ENCODE assay signal across 18 cellular contexts in genomic region chr1:1602941-1603506, GRCh38. TPM values are rescaled to one million over a fixed set of nuclear protein-coding genes. Genes with fewer than 3 reads are reported as not detected.
DNase-seq lines count a peak whose midpoint lies in the region; ATAC-seq, FAIRE-seq and TF ChIP-seq lines count a peak whose summit lies in the region.
"Had no signal": no experiment of that assay in that cellular context is flagged by ENCODE, and none has a peak within 500 bp of the region (broad histone marks: within the 10 kb centered on the region; RNA-seq: fewer than 3 reads in every experiment).

No MANE protein-coding gene starts in this region.

- ATAC-seq in natural killer cell (no peak), RWPE2 (ENCODE audit: low read depth) (no peak), upper lobe of right lung (no peak)
- ATAC-seq in natural killer cell treated with Interleukin-12 subunit alpha and Interleukin-12 subunit beta and Interleukin-15 and Interleukin-18, amount 100 ng/mL, for 72 hours = no peak
- ATAC-seq: foreskin keratinocyte, psoas muscle had no signal

- POLR2A ChIA-PET in CD4-positive, alpha-beta memory T cell (lab: Charles Lee; ENCODE audit: partially characterized antibody) = interaction anchor here (1.1 to 5.8 kb wide), 3 partner anchors 11 to 204 kb away, joined by 3 to 43 read pairs (median 6); partner anchors contain the start of genes CCNL2, MIB2 and MMP23B

- CTCF ChIA-PET in CD4-positive, alpha-beta memory T cell (lab: Charles Lee; ENCODE audit: partially characterized antibody) = no interaction called here

- H3K27ac ChIP-seq in RWPE2 (ENCODE audit: poor library complexity, severe bottlenecking) (no peak overlapping the region), upper lobe of right lung (no peak overlapping the region)
- no peak overlapping the region for H3K27ac ChIP-seq in CD4-positive, alpha-beta memory T cell (ENCODE audit: low read depth, low read length)
- H3K27ac ChIP-seq: foreskin keratinocyte, psoas muscle, SK-N-MC, tibial nerve had no signal

- H3K9me3 ChIP-seq in RWPE2 (ENCODE audit: severe bottlenecking) (no peaks in the 10 kb centered on the region), upper lobe of right lung (no peaks in the 10 kb centered on the region)
- no peaks in the 10 kb centered on the region for H3K9me3 ChIP-seq in CD4-positive, alpha-beta memory T cell (ENCODE audit: control insufficient read depth in 1 of 2, low read length in 2 of 2)
- H3K9me3 ChIP-seq: psoas muscle, tibial nerve had no signal

- H3K27ac Mint-ChIP-seq in natural killer cell = peak overlapping the region in 1 of 2 donors; percentile 42
- H3K27ac Mint-ChIP-seq in natural killer cell treated with Interleukin-12 subunit alpha and Interleukin-12 subunit beta and Interleukin-15 and Interleukin-18, amount 100 ng/mL, for 72 hours = no peak overlapping the region
- peak overlapping the region in 2 of 7 donors; percentile 44 to 74 for H3K27ac Mint-ChIP-seq in CD4-positive, alpha-beta memory T cell
- H3K27ac Mint-ChIP-seq: nephron progenitor cell had no signal

- DNase-seq in natural killer cell (no peak), RWPE2 (ENCODE audit: low spot score) (peak; percentile 63), upper lobe of right lung (peak; percentile 61), D721Med (ENCODE audit: insufficient read length, low spot score) (no peak)
- DNase-seq in natural killer cell treated with Interleukin-12 subunit alpha and Interleukin-12 subunit beta and Interleukin-15 and Interleukin-18, amount 100 ng/mL, for 72 hours (ENCODE audit: low spot score) = no peak
- no peak for DNase-seq in CD4-positive, alpha-beta memory T cell
- DNase-seq: activated CD4-positive, alpha-beta T cell treated with anti-CD3 and anti-CD28 coated beads for 48 hours; foreskin keratinocyte; hypothalamus; kidney; mesendoderm; NCI-H187 treated with DMSO at 0.1 percent for 48 hours; NCI-H510A treated with DMSO at 0.1 percent for 48 hours; nephron progenitor cell; OCI-M1; psoas muscle had no signal

- H3K27me3 ChIP-seq in RWPE2 (ENCODE audit: insufficient read depth, poor library complexity, severe bottlenecking) = no peaks in the 10 kb centered on the region
- peaks cover 23% of the 10 kb centered on the region for H3K27me3 ChIP-seq in upper lobe of right lung
- H3K27me3 ChIP-seq in CD4-positive, alpha-beta memory T cell (ENCODE audit: insufficient read depth, low read length) = no peaks in the 10 kb centered on the region

- intact Hi-C loops in natural killer cell (cut with micrococcal nuclease) (no loop called here), upper lobe of right lung (cut with DNase I) (no loop called here)
- intact Hi-C loops in CD4-positive, alpha-beta memory T cell (cut with micrococcal nuclease) = no loop called here

- H3K4me1 ChIP-seq in RWPE2 (ENCODE audit: insufficient read depth, poor library complexity, severe bottlenecking) = no peaks in the 10 kb centered on the region
- peaks cover 11% of the 10 kb centered on the region for H3K4me1 ChIP-seq in upper lobe of right lung
- peaks cover 22% of the 10 kb centered on the region for H3K4me1 ChIP-seq in CD4-positive, alpha-beta memory T cell (ENCODE audit: insufficient read depth, low read length)
- H3K4me1 ChIP-seq: foreskin keratinocyte had no signal

- peaks cover 0 to 4% of the 10 kb centered on the region in 2 donors for H3K27me3 Mint-ChIP-seq in natural killer cell (ENCODE audit: low read depth in 2 of 2)
- H3K27me3 Mint-ChIP-seq in natural killer cell treated with Interleukin-12 subunit alpha and Interleukin-12 subunit beta and Interleukin-15 and Interleukin-18, amount 100 ng/mL, for 72 hours = no peaks in the 10 kb centered on the region
- peaks cover 0 to 4% of the 10 kb centered on the region in 2 donors for H3K27me3 Mint-ChIP-seq in CD4-positive, alpha-beta memory T cell

- H3K36me3 ChIP-seq in RWPE2 (ENCODE audit: low read depth) (no peaks in the 10 kb centered on the region), upper lobe of right lung (no peaks in the 10 kb centered on the region)
- no peaks in the 10 kb centered on the region for H3K36me3 ChIP-seq in CD4-positive, alpha-beta memory T cell (ENCODE audit: insufficient read depth, low read length)
- H3K36me3 ChIP-seq: tibial nerve had no signal

- H3K4me3 ChIP-seq in RWPE2 (ENCODE audit: severe bottlenecking) (no peak overlapping the region), upper lobe of right lung (no peak overlapping the region)
- no peak overlapping the region for H3K4me3 ChIP-seq in CD4-positive, alpha-beta memory T cell (ENCODE audit: low read length in 2 of 2)
- H3K4me3 ChIP-seq: psoas muscle, SK-N-MC, tibial nerve had no signal

- H3K9me3 Mint-ChIP-seq in natural killer cell = no peaks in the 10 kb centered on the region
- no peaks in the 10 kb centered on the region for H3K9me3 Mint-ChIP-seq in natural killer cell treated with Interleukin-12 subunit alpha and Interleukin-12 subunit beta and Interleukin-15 and Interleukin-18, amount 100 ng/mL, for 72 hours
- H3K9me3 Mint-ChIP-seq in CD4-positive, alpha-beta memory T cell = no peaks in the 10 kb centered on the region
- H3K9me3 Mint-ChIP-seq: nephron progenitor cell had no signal

- H3K4me1 Mint-ChIP-seq in natural killer cell = peaks cover 0 to 7% of the 10 kb centered on the region in 2 donors
- H3K4me1 Mint-ChIP-seq in natural killer cell treated with Interleukin-12 subunit alpha and Interleukin-12 subunit beta and Interleukin-15 and Interleukin-18, amount 100 ng/mL, for 72 hours (ENCODE audit: low read depth in 2 of 2) = peaks cover 7 to 14% of the 10 kb centered on the region in 2 donors
- peaks cover 8 to 27% (median 15%) of the 10 kb centered on the region in 4 donors for H3K4me1 Mint-ChIP-seq in CD4-positive, alpha-beta memory T cell

- no peak for FAIRE-seq in D721Med (lab: Jason Lieb, UNC)
- FAIRE-seq: kidney had no signal

- H3K36me3 Mint-ChIP-seq in natural killer cell = no peaks in the 10 kb centered on the region
- no peaks in the 10 kb centered on the region for H3K36me3 Mint-ChIP-seq in natural killer cell treated with Interleukin-12 subunit alpha and Interleukin-12 subunit beta and Interleukin-15 and Interleukin-18, amount 100 ng/mL, for 72 hours
- H3K36me3 Mint-ChIP-seq in CD4-positive, alpha-beta memory T cell = no peaks in the 10 kb centered on the region

- H3K4me3 Mint-ChIP-seq in natural killer cell = peak overlapping the region; percentile 41
- no peak overlapping the region for H3K4me3 Mint-ChIP-seq in natural killer cell treated with Interleukin-12 subunit alpha and Interleukin-12 subunit beta and Interleukin-15 and Interleukin-18, amount 100 ng/mL, for 72 hours
- H3K4me3 Mint-ChIP-seq in CD4-positive, alpha-beta memory T cell = peak overlapping the region in 2 of 8 donors; percentile 9 to 20
- H3K4me3 Mint-ChIP-seq: nephron progenitor cell had no signal

- no peak for TF ChIP-seq CTCF in natural killer cell (IDR thresholded peaks at IDR 0.05)
- TF ChIP-seq CTCF in RWPE2 (IDR thresholded peaks at IDR 0.05; ENCODE audit: poor library complexity, severe bottlenecking) = no peak
- no peak for TF ChIP-seq CTCF in upper lobe of right lung (IDR thresholded peaks at IDR 0.05)
- no peak for TF ChIP-seq CTCF in D721Med (IDR thresholded peaks at IDR 0.05; ENCODE audit: insufficient read depth, missing control alignments)

RNA-seq across cellular contexts. Expression of gene FNDC10, which starts 3.1 kb away (rescaled TPM):
- total RNA-seq in natural killer cell = 1 to 10 TPM; 2.8 to 3.2 (median 3.0) TPM
- total RNA-seq in natural killer cell treated with Interleukin-12 subunit alpha and Interleukin-12 subunit beta and Interleukin-15 and Interleukin-18, amount 100 ng/mL, for 72 hours = 1 to 10 TPM in 1 of 2 donors, under 1 TPM in 1; 0.81 to 2.4 TPM
- total RNA-seq in upper lobe of right lung = 7.4 TPM
- total RNA-seq in CD4-positive, alpha-beta memory T cell = 1 to 10 TPM; 2.7 to 2.9 TPM
- 1 to 10 TPM in 1 of 2 donors, under 1 TPM in 1; 0.72 to 1.3 TPM for polyA plus RNA-seq in CD4-positive, alpha-beta memory T cell

RNA-seq across cellular contexts. Expression of gene MIB2, which starts 12.3 kb away (rescaled TPM):
- total RNA-seq in natural killer cell = 10 to 100 TPM; 44.9 to 54.1 (median 46.0) TPM
- total RNA-seq in natural killer cell treated with Interleukin-12 subunit alpha and Interleukin-12 subunit beta and Interleukin-15 and Interleukin-18, amount 100 ng/mL, for 72 hours = 10 to 100 TPM; 29.3 to 43.5 TPM
- total RNA-seq in upper lobe of right lung = 88.7 TPM
- 100 to 1,000 TPM; 112 to 114 TPM for total RNA-seq in CD4-positive, alpha-beta memory T cell
- polyA plus RNA-seq in CD4-positive, alpha-beta memory T cell = 10 to 100 TPM; 12.7 to 34.6 TPM

RNA-seq across cellular contexts. Expression of gene SSU72, which starts 28.4 kb away (rescaled TPM):
- total RNA-seq in natural killer cell (100 to 1,000 TPM in 1 of 3 donors, 10 to 100 TPM in 2; 87.5 to 107 (median 93.9) TPM), upper lobe of right lung (125 TPM)
- total RNA-seq in natural killer cell treated with Interleukin-12 subunit alpha and Interleukin-12 subunit beta and Interleukin-15 and Interleukin-18, amount 100 ng/mL, for 72 hours = 100 to 1,000 TPM in 1 of 2 donors, 10 to 100 TPM in 1; 97.6 to 146 TPM
- 100 to 1,000 TPM; 128 to 132 TPM for total RNA-seq in CD4-positive, alpha-beta memory T cell
- 100 to 1,000 TPM; 202 to 209 TPM for polyA plus RNA-seq in CD4-positive, alpha-beta memory T cell

RNA-seq across cellular contexts. Expression of gene MMP23B, which starts 28.9 kb away (rescaled TPM):
- total RNA-seq in natural killer cell (100 to 1,000 TPM in 2 of 3 donors, 10 to 100 TPM in 1; 82.9 to 130 (median 126) TPM), upper lobe of right lung (40.3 TPM)
- 1 to 10 TPM; 4.9 to 6.1 TPM for total RNA-seq in natural killer cell treated with Interleukin-12 subunit alpha and Interleukin-12 subunit beta and Interleukin-15 and Interleukin-18, amount 100 ng/mL, for 72 hours
- total RNA-seq in CD4-positive, alpha-beta memory T cell = 1 to 10 TPM; 3.5 to 3.7 TPM
- under 1 TPM in 1 of 2 donors, not detected in 1; 0.53 TPM for polyA plus RNA-seq in CD4-positive, alpha-beta memory T cell

RNA-seq across cellular contexts. Expression of gene CDK11B, which starts 55.8 kb away (rescaled TPM):
- total RNA-seq in natural killer cell (10 to 100 TPM; 49.6 to 65.9 (median 50.2) TPM), upper lobe of right lung (24.8 TPM)
- 10 to 100 TPM; 37.2 to 51.7 TPM for total RNA-seq in natural killer cell treated with Interleukin-12 subunit alpha and Interleukin-12 subunit beta and Interleukin-15 and Interleukin-18, amount 100 ng/mL, for 72 hours
- total RNA-seq in CD4-positive, alpha-beta memory T cell = 10 to 100 TPM; 44.2 to 44.7 TPM
- polyA plus RNA-seq in CD4-positive, alpha-beta memory T cell = 10 to 100 TPM in 1 of 2 donors, 1 to 10 TPM in 1; 2.5 to 24.5 TPM

Comparison
In these comparisons a context has a peak if more than half of its experiments do, and no peak if none do; other contexts are left out.
1. DNase-seq: peak in RWPE2 (single experiment) and upper lobe of right lung (single experiment); none in natural killer cell (single experiment), natural killer cell treated with Interleukin-12 subunit alpha and Interleukin-12 subunit beta and Interleukin-15 and Interleukin-18, amount 100 ng/mL, for 72 hours (single experiment), D721Med (single experiment) and CD4-positive, alpha-beta memory T cell (0 of 5).